17 cellular contexts compared by ENCODE assay signal in the genomic region with DNA sequence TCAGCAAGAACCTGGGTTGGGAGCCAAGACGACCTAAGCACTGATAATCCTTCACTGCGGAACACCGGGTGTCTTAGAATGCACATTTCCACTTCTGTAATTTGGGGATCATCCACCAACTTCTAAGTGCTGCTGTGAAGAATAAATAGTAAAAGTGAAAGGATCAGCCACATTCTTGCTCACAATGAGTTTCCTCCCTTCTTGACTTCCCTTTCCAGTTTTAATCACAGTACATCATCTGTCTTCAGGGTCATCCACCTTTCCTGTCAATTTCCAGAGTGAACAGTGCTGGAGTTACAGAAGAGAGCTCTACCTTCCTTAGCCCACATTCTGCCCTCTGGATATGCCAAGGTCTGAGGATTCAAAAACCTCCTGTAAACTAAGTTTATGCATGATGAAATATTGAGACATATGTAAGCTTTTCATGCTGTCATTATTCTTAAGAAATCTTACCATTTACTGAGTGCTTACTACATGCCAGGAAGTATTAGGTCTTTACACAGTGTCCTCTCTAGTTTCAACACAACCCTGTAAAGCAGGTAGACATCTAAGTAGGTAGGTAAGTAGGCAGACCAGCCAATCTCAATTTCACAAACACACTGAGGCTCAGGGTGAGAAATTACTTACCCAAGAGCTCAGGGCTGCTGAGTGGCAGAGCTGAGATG.
DNase-seq lines count a peak whose midpoint lies in the region; ATAC-seq and TF ChIP-seq lines count a peak whose summit lies in the region.
"Had no signal": no experiment of that assay in that cellular context is flagged by ENCODE, and none has a peak within 500 bp of the region (broad histone marks: within the 10 kb centered on the region; RNA-seq: fewer than 3 reads in every experiment).

No MANE protein-coding gene starts in this region.

- TF ChIP-seq POLR2A in IMR-90 (IDR thresholded peaks at IDR 0.05; ENCODE audit: low read depth, low read length) = no peak

- BruUV-seq in IMR-90 (replicated peaks; lab: Mats Ljungman, UMichigan) = no TSS peak

- intact Hi-C loops in CD14-positive monocyte (cut with micrococcal nuclease) = loop anchor here (5.0 kb wide), 3 partner anchors 512 to 922 kb away; no protein-coding TSS in a partner anchor
- intact Hi-C loops in IMR-90 (cut with micrococcal nuclease) = loop anchor here (2.0 kb wide), 1 partner anchor 80 kb away; no protein-coding TSS in a partner anchor

- H3K27me3 Mint-ChIP-seq in CD14-positive monocyte (ENCODE audit: low read depth in 3 of 3) (no peaks in the 10 kb centered on the region), neural crest cell (ENCODE audit: low read depth) (no peaks in the 10 kb centered on the region)
- H3K27me3 Mint-ChIP-seq: memory B cell had no signal

- H4K5ac ChIP-seq in IMR-90 (ENCODE audit: low read depth, low read length) = peak overlapping the region; percentile 64; the same call in 1 of the 2 replicates

- no peak for DNase-seq in CD14-positive monocyte (ENCODE audit: low spot score)
- peak; percentile 22 for DNase-seq in IMR-90
- DNase-seq in choroid plexus epithelial cell (ENCODE audit: low read depth) = peak; percentile 73
- no peak for DNase-seq in neural crest cell (ENCODE audit: low read depth, low spot score)
- no peak for DNase-seq in stimulated activated CD4-positive, alpha-beta T cell treated with anti-CD3 and anti-CD28 coated beads, Interleukin-12 subunit alpha, Interleukin-12 subunit beta, amount 100 ng/mL, for 4 hours
- DNase-seq in NCI-H1694 (lab: John Stamatoyannopoulos, UW) = no peak
- no peak for DNase-seq in DMS79 (lab: John Stamatoyannopoulos, UW)
- DNase-seq: activated naive CD4-positive, alpha-beta T cell treated with anti-CD3 and anti-CD28 coated beads, Interleukin-2, amount 50 U/mL, for 16 hours; Calu3; H9; NCI-H1417; NCI-H82; SHP77 treated with DMSO at 0.1 percent for 48 hours; testis had no signal

- no peak overlapping the region for H2BK15ac ChIP-seq in IMR-90 (ENCODE audit: low read depth, low read length)

- no peaks in the 10 kb centered on the region for H3K9me3 Mint-ChIP-seq in CD14-positive monocyte
- no peaks in the 10 kb centered on the region for H3K9me3 Mint-ChIP-seq in neural crest cell
- H3K9me3 Mint-ChIP-seq: H9, memory B cell had no signal

- POLR2A ChIA-PET in IMR-90 (lab: Charles Lee; ENCODE audit: unreplicated experiment) = no interaction called here

- 0 out of 2 replicates have a peak overlapping the region, but pooled peaks have one; percentile 4 for H3K23ac ChIP-seq in IMR-90 (ENCODE audit: low read depth, low read length)

- no peak overlapping the region for H2BK5ac ChIP-seq in IMR-90 (ENCODE audit: low read depth, low read length, poor library complexity, severe bottlenecking)

- TF ChIP-seq RAD21 in IMR-90 (IDR thresholded peaks at IDR 0.05; ENCODE audit: low read length) = no peak

- peak overlapping the region; percentile 70 for H3K18ac ChIP-seq in IMR-90 (ENCODE audit: low read depth, low read length)

- peak overlapping the region; percentile 29; the same call in 1 of the 2 replicates for H3K14ac ChIP-seq in IMR-90 (replicated peaks; ENCODE audit: low read depth, low read length)

- peaks cover 64 to 65% of the 10 kb centered on the region in 2 donors for H3K36me3 Mint-ChIP-seq in CD14-positive monocyte
- peaks cover 13% of the 10 kb centered on the region for H3K36me3 Mint-ChIP-seq in neural crest cell (ENCODE audit: low read depth)

- peak overlapping the region; percentile 45; the same call in 1 of the 2 replicates for H2BK120ac ChIP-seq in IMR-90 (ENCODE audit: low read depth, low read length)

- peak overlapping the region; percentile 67; the same call in 1 of the 2 replicates for H3K4ac ChIP-seq in IMR-90 (ENCODE audit: low read depth, low read length)

- H3K4me1 Mint-ChIP-seq in CD14-positive monocyte = peaks cover 28% of the 10 kb centered on the region
- peaks cover 6% of the 10 kb centered on the region for H3K4me1 Mint-ChIP-seq in neural crest cell

- H4K20me1 ChIP-seq in IMR-90 (ENCODE audit: insufficient read depth, low read length) = no peaks in the 10 kb centered on the region; the same call in 1 of the 2 replicates

- H3K9ac ChIP-seq in IMR-90 (ENCODE audit: low read depth, low read length) = no peak overlapping the region

- H3K4me2 ChIP-seq in IMR-90 (ENCODE audit: low read depth, low read length) = no peak overlapping the region

- no peaks in the 10 kb centered on the region for H3K27me3 ChIP-seq in IMR-90 (ENCODE audit: control insufficient read depth, insufficient read depth, low read length)
- H3K27me3 ChIP-seq: heart right ventricle, testis had no signal

- peaks cover 5% of the 10 kb centered on the region for H3K36me3 ChIP-seq in IMR-90 (ENCODE audit: control insufficient read depth, insufficient read depth, low read length)

- peaks cover 7% of the 10 kb centered on the region; the same call in 1 of the 2 replicates for H3K4me1 ChIP-seq in IMR-90 (ENCODE audit: control insufficient read depth, insufficient read depth, low read length)
- H3K4me1 ChIP-seq: testis had no signal

- H2BK20ac ChIP-seq in IMR-90 (ENCODE audit: low read depth, low read length) = peak overlapping the region; percentile 59; the same call in 1 of the 2 replicates

- H3K56ac ChIP-seq in IMR-90 (ENCODE audit: extremely low read depth, insufficient read depth, low read length) = no peak overlapping the region; the same call in 1 of the 2 replicates

- in situ Hi-C loops in IMR-90 (cut with MboI; ENCODE audit: low sequenced_read_pairs) = loop anchor here (10.0 kb wide), 2 partner anchors 510 to 920 kb away; no protein-coding TSS in a partner anchor

- ATAC-seq in IMR-90 (ENCODE audit: low read depth) = no peak; the same call in 1 of the 2 replicates
- ATAC-seq in GM18498 (IDR thresholded peaks at IDR 0.05; ENCODE audit: unreplicated experiment) = no peak

- H3K27ac Mint-ChIP-seq in CD14-positive monocyte (peak overlapping the region; percentile 82 to 93 (median 89)), neural crest cell (ENCODE audit: unreplicated experiment) (peak overlapping the region; percentile 70)

- peaks cover 4 to 8% of the 10 kb centered on the region in 2 experiments; a peak in 1 of 4 replicates for H3K79me1 ChIP-seq in IMR-90 (ENCODE audit: low read depth in 1 of 2, low read length in 2 of 2)

- H2AK5ac ChIP-seq in IMR-90 (ENCODE audit: low read depth, low read length) = peak overlapping the region; percentile 38; the same call in 1 of the 2 replicates

- TF ChIP-seq CTCF in CD14-positive monocyte (IDR thresholded peaks at IDR 0.05) = no peak
- TF ChIP-seq CTCF in IMR-90 (conservative IDR thresholded peaks at IDR 0.05; ENCODE audit: low read depth, low read length) = no peak
- no peak for TF ChIP-seq CTCF in choroid plexus epithelial cell (conservative IDR thresholded peaks at IDR 0.05; ENCODE audit: low read depth, low read length)
- no peak for TF ChIP-seq CTCF in neural crest cell (conservative IDR thresholded peaks at IDR 0.05)

- WGBS in IMR-90 (ENCODE audit: extremely low coverage in 2 of 2, insufficient read length in 1 of 2), 2 experiments = no CpG with 5 or more reads among the region's 3 CpGs

- H3K4me3 ChIP-seq in IMR-90 (ENCODE audit: insufficient read depth, low read depth, low read length) (no peak overlapping the region), choroid plexus epithelial cell (ENCODE audit: low read depth, low read length) (peak overlapping the region; percentile 3)
- H3K4me3 ChIP-seq: heart right ventricle, testis had no signal

- CTCF ChIA-PET in IMR-90 (lab: Yijun Ruan, JAX) = no interaction called here

- peak overlapping the region; percentile 28 to 49 for H3K4me3 Mint-ChIP-seq in CD14-positive monocyte
- H3K4me3 Mint-ChIP-seq in neural crest cell = no peak overlapping the region
- H3K4me3 Mint-ChIP-seq: H9, memory B cell had no signal

- H2AFZ ChIP-seq in IMR-90 (replicated peaks; ENCODE audit: low read length, poor library complexity) = no peak overlapping the region

- H4K91ac ChIP-seq in IMR-90 (ENCODE audit: insufficient read depth, low read depth, low read length) = peak overlapping the region; percentile 63; the same call in 1 of the 2 replicates

- dilution Hi-C loops in IMR-90 (cut with HindIII; ENCODE audit: low sequenced_read_pairs, unreplicated experiment) = no loop called here

- H2AK9ac ChIP-seq in IMR-90 (replicated peaks; ENCODE audit: low read depth, low read length, poor library complexity) = peak overlapping the region; percentile 43

- peak overlapping the region in 1 of 2 experiments; percentile 22; a peak in 1 of 4 replicates for H4K8ac ChIP-seq in IMR-90 (ENCODE audit: low read depth in 2 of 2, low read length in 2 of 2)

- no peaks in the 10 kb centered on the region for H3K9me3 ChIP-seq in IMR-90 (ENCODE audit: control insufficient read depth, insufficient read depth, low read length)
- H3K9me3 ChIP-seq: heart right ventricle, testis had no signal

- peak overlapping the region; percentile 25; the same call in 1 of the 2 replicates for H3K27ac ChIP-seq in IMR-90 (ENCODE audit: insufficient read depth, low read length)
- H3K27ac ChIP-seq: testis had no signal

- no peaks in the 10 kb centered on the region; the same call in 1 of the 2 replicates for H3K9me1 ChIP-seq in IMR-90 (ENCODE audit: insufficient read depth, low read length)

TF ChIP-seq in IMR-90, 13 proteins besides CTCF, POLR2A, EP300 and RAD21:
- TF ChIP-seq FOS (IDR thresholded peaks at IDR 0.05; ENCODE audit: low read depth, low read length) = no peak
- no peak for TF ChIP-seq RFX5 (IDR thresholded peaks at IDR 0.05; ENCODE audit: low read depth, low read length)
- peak; percentile 65 for TF ChIP-seq CEBPB (IDR thresholded peaks at IDR 0.05; ENCODE audit: low read depth, low read length)
- TF ChIP-seq CHD1 (IDR thresholded peaks at IDR 0.05; ENCODE audit: low read depth, low read length) = no peak

Comparison
In these comparisons a context has a peak if more than half of its experiments do, and no peak if none do; other contexts are left out.
1. DNase-seq: peak in IMR-90 (single experiment) and choroid plexus epithelial cell (single experiment); none in CD14-positive monocyte (single experiment), neural crest cell (single experiment), stimulated activated CD4-positive, alpha-beta T cell treated with anti-CD3 and anti-CD28 coated beads, Interleukin-12 subunit alpha, Interleukin-12 subunit beta, amount 100 ng/mL, for 4 hours (single experiment), NCI-H1694 (single experiment) and DMS79 (single experiment).